2 cellular contexts compared by ENCODE assay signal in genomic region chr7:115340828-115341227, GRCh38.
TF ChIP-seq lines count a peak whose summit lies in the region.

No MANE protein-coding gene starts in this region.

TF ChIP-seq in liver, 16 proteins besides CTCF, POLR2A, EP300 and RAD21 (continued from another document):
- no peak for TF ChIP-seq ZBTB33 (IDR thresholded peaks at IDR 0.05)
- TF ChIP-seq RXRA (IDR thresholded peaks at IDR 0.05) = no peak
- TF ChIP-seq JUND (IDR thresholded peaks at IDR 0.05) = no peak
- TF ChIP-seq SP1 (IDR thresholded peaks at IDR 0.05) = no peak
- TF ChIP-seq REST (IDR thresholded peaks at IDR 0.05) = no peak
- TF ChIP-seq GABPA (IDR thresholded peaks at IDR 0.05 in 1 of 2, conservative IDR thresholded peaks at IDR 0.05 in 1 of 2) = no peak
- TF ChIP-seq FOXA2 (IDR thresholded peaks at IDR 0.05) = no peak
- TF ChIP-seq TAF1 (conservative IDR thresholded peaks at IDR 0.05) = no peak
TF ChIP-seq in liver: peak in this region for 0.

TF ChIP-seq in HepG2, 621 proteins besides CTCF, POLR2A, EP300 and RAD21 (continued from another document):
- TF ChIP-seq PRDM4 (CRISPR knock-in tag; IDR thresholded peaks at IDR 0.05; ENCODE audit: borderline replicate concordance) (no peak), ZNF580 (CRISPR knock-in tag; IDR thresholded peaks at IDR 0.05; ENCODE audit: borderline replicate concordance, low read depth) (no peak), ZNF746 (CRISPR knock-in tag; IDR thresholded peaks at IDR 0.05) (no peak), ZNF468 (CRISPR knock-in tag; IDR thresholded peaks at IDR 0.05) (no peak), SUZ12 (IDR thresholded peaks at IDR 0.05; ENCODE audit: low read depth, low read length) (no peak), NPAS2 (CRISPR knock-in tag; IDR thresholded peaks at IDR 0.05; ENCODE audit: borderline replicate concordance) (no peak), POGK (CRISPR knock-in tag; conservative IDR thresholded peaks at IDR 0.05) (no peak), ARNTL (CRISPR knock-in tag; IDR thresholded peaks at IDR 0.05) (no peak), ZNF782 (CRISPR knock-in tag; IDR thresholded peaks at IDR 0.05; ENCODE audit: borderline replicate concordance) (no peak), AHDC1 (CRISPR knock-in tag; IDR thresholded peaks at IDR 0.05; ENCODE audit: borderline replicate concordance) (no peak), ZNF891 (CRISPR knock-in tag; IDR thresholded peaks at IDR 0.05) (no peak), ZBTB7B (CRISPR knock-in tag; IDR thresholded peaks at IDR 0.05) (no peak), ZNF282 (IDR thresholded peaks at IDR 0.05; ENCODE audit: partially characterized antibody) (no peak), RBAK (CRISPR knock-in tag; IDR thresholded peaks at IDR 0.05) (no peak), ZNF501 (CRISPR knock-in tag; IDR thresholded peaks at IDR 0.05) (no peak), MEIS1 (CRISPR knock-in tag; IDR thresholded peaks at IDR 0.05; ENCODE audit: borderline replicate concordance) (no peak), REPIN1 (CRISPR knock-in tag; IDR thresholded peaks at IDR 0.05; ENCODE audit: borderline replicate concordance, low read depth) (no peak)
